In genomic region chr16:27113341-27113841, GRCh38 we compare ENCODE assay signal across 15 cellular contexts. TPM values are rescaled to one million over a fixed set of nuclear protein-coding genes. Genes with fewer than 3 reads are reported as not detected.
DNase-seq lines count a peak whose midpoint lies in the region; ATAC-seq and TF ChIP-seq lines count a peak whose summit lies in the region.
"Had no signal": no experiment of that assay in that cellular context is flagged by ENCODE, and none has a peak within 500 bp of the region (broad histone marks: within the 10 kb centered on the region; RNA-seq: fewer than 3 reads in every experiment).

No MANE protein-coding gene starts in this region.

- intact Hi-C loops in activated B cell treated with CpG ODN at 0.5 μM for 24 hours (cut with micrococcal nuclease), result loop anchor here (1.0 kb wide), 1 partner anchor 344 kb away; no protein-coding TSS in a partner anchor
- intact Hi-C loops in Right ventricle myocardium superior (cut with DNase I), result no loop called here

- H4K20me1 ChIP-seq in BLaER1 treated with 17β-estradiol and CSF1 and Interleukin-3, amounts not matched to agents 10 nM and 100 nM, result no peaks in the 10 kb centered on the region

- H3K4me1 ChIP-seq in BLaER1 treated with 17β-estradiol and CSF1 and Interleukin-3, amounts not matched to agents 10 nM and 100 nM, result peaks cover 14 to 64% (median 58%) of the 10 kb centered on the region in 10 experiments
- H3K4me1 ChIP-seq: breast epithelium, prostate gland had no signal

- H3K9me3 ChIP-seq in BLaER1 treated with 17β-estradiol and CSF1 and Interleukin-3, amounts not matched to agents 10 nM and 100 nM (replicated peaks in 1 of 11), result peaks cover 0 to 18% (median 6%) of the 10 kb centered on the region in 11 experiments; a peak in 8 of 22 replicates
- H3K9me3 ChIP-seq: breast epithelium, MG63, prostate gland had no signal

- TF ChIP-seq CTCF in activated B cell treated with CpG ODN at 0.5 μM for 24 hours (IDR thresholded peaks at IDR 0.05), result no peak

- H3K9ac ChIP-seq in BLaER1 treated with 17β-estradiol and CSF1 and Interleukin-3, amounts not matched to agents 10 nM and 100 nM, result peak overlapping the region in 7 of 11 experiments; percentile 10 to 62 (median 24); a peak in 11 of 22 replicates

- no peak overlapping the region for H3K4me3 ChIP-seq in BLaER1 treated with 17β-estradiol and CSF1 and Interleukin-3, amounts not matched to agents 10 nM and 100 nM
- H3K4me3 ChIP-seq: breast epithelium, MG63, prostate gland had no signal

- H3K4me3 Mint-ChIP-seq in activated B cell treated with CpG ODN at 0.5 μM for 24 hours, result peak overlapping the region; percentile 70

- POLR2A ChIA-PET in activated B cell treated with CpG ODN at 0.5 μM for 24 hours (lab: Charles Lee), result interaction anchor here (1.0 to 1.1 kb wide), 2 partner anchors 40 to 254 kb away, joined by 3 read pairs; no protein-coding TSS in a partner anchor

- no peaks in the 10 kb centered on the region for H3K27me3 Mint-ChIP-seq in activated B cell treated with CpG ODN at 0.5 μM for 24 hours

- peak; percentile 21 for DNase-seq in GM19238 (ENCODE audit: insufficient read length, low spot score)
- DNase-seq in activated B cell treated with CpG ODN at 0.5 μM for 24 hours, result peak; percentile 44
- DNase-seq in dedifferentiated amniotic fluid mesenchymal stem cell (ENCODE audit: extremely low spot score), result no peak
- DNase-seq in Right ventricle myocardium superior, result no peak
- DNase-seq in T1000 (lab: John Stamatoyannopoulos, UW), result no peak
- no peak for DNase-seq in Ammon's horn (ENCODE audit: low spot score)
- DNase-seq: MG63, NCI-H446 treated with DMSO at 0.1 percent for 48 hours had no signal

- H3K4me1 Mint-ChIP-seq in activated B cell treated with CpG ODN at 0.5 μM for 24 hours, result peaks cover 49% of the 10 kb centered on the region

- H3K27ac Mint-ChIP-seq in activated B cell treated with CpG ODN at 0.5 μM for 24 hours, result peak overlapping the region; percentile 90

- no peaks in the 10 kb centered on the region for H3K36me3 Mint-ChIP-seq in activated B cell treated with CpG ODN at 0.5 μM for 24 hours (ENCODE audit: low read depth)

- H3K27ac ChIP-seq in BLaER1 treated with 17β-estradiol and CSF1 and Interleukin-3, amounts not matched to agents 10 nM and 100 nM, result peak overlapping the region in 7 of 11 experiments; percentile 9 to 63 (median 48); a peak in 10 of 22 replicates
- H3K27ac ChIP-seq: breast epithelium, epithelial cell of prostate, prostate gland had no signal

- ATAC-seq in HG02973 (IDR thresholded peaks at IDR 0.05; ENCODE audit: unreplicated experiment) (peak; percentile 63), activated B cell treated with CpG ODN at 0.5 μM for 24 hours (ENCODE audit: low read depth) (peak; percentile 93), Right ventricle myocardium superior (ENCODE audit: poor library complexity) (no peak)
- ATAC-seq: Right ventricle myocardium inferior had no signal

- H3K36me3 ChIP-seq in BLaER1 treated with 17β-estradiol and CSF1 and Interleukin-3, amounts not matched to agents 10 nM and 100 nM, result no peaks in the 10 kb centered on the region
- H3K36me3 ChIP-seq: breast epithelium, MG63, prostate gland had no signal

- no peaks in the 10 kb centered on the region for H3K27me3 ChIP-seq in BLaER1 treated with 17β-estradiol and CSF1 and Interleukin-3, amounts not matched to agents 10 nM and 100 nM
- H3K27me3 ChIP-seq: breast epithelium, MG63 had no signal

- H3K4me2 ChIP-seq in BLaER1 treated with 17β-estradiol and CSF1 and Interleukin-3, amounts not matched to agents 10 nM and 100 nM, result peak overlapping the region; percentile 33 to 82 (median 68)

- H3K9me3 Mint-ChIP-seq in activated B cell treated with CpG ODN at 0.5 μM for 24 hours, result no peaks in the 10 kb centered on the region

- CTCF ChIA-PET in activated B cell treated with CpG ODN at 0.5 μM for 24 hours (lab: Charles Lee), result no interaction called here

RNA-seq across cellular contexts. Expression of gene C16orf82, which starts 46.7 kb away (rescaled TPM):
- total RNA-seq in activated B cell treated with CpG ODN at 0.5 μM for 24 hours (not detected in 2 replicates), Right ventricle myocardium superior (not detected)
- total RNA-seq: Right ventricle myocardium inferior, temporal lobe had no signal

Comparison
In these comparisons a context has a peak if more than half of its experiments do, and no peak if none do; other contexts are left out.
1. DNase-seq: peak in GM19238 (single experiment) and activated B cell treated with CpG ODN at 0.5 μM for 24 hours (single experiment); none in dedifferentiated amniotic fluid mesenchymal stem cell (single experiment), Right ventricle myocardium superior (single experiment), T1000 (single experiment) and Ammon's horn (single experiment).